17 cellular contexts compared by ENCODE assay signal in the genomic region with DNA sequence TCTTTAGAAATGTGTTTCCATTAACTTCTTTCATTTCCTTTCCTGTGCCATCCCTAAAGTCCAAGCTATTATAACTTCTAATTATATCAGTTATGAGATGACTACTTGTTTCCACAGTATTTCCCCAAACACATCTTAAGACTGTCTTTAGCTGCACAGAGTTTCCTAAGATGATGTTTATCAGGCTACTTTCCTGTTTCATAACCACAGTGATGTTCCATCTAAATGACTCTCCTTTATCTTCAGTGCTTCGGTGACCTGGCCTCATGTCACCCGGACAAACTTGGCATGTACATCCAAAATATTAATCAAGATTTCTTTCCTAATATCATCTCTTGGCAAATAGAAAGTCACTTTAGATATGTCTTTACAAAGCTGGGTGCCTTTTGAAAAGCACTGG. TPM values are rescaled to one million over a fixed set of nuclear protein-coding genes. Genes with fewer than 3 reads are reported as not detected.
DNase-seq lines count a peak whose midpoint lies in the region; ATAC-seq, FAIRE-seq and TF ChIP-seq lines count a peak whose summit lies in the region.
"Had no signal": no experiment of that assay in that cellular context is flagged by ENCODE, and none has a peak within 500 bp of the region (broad histone marks: within the 10 kb centered on the region; RNA-seq: fewer than 3 reads in every experiment).

No MANE protein-coding gene starts in this region.

- intact Hi-C loops in activated T-helper 2 cell treated with anti-CD3 and anti-CD28 coated beads, Interferon-gamma antibody, Interleukin-2, Interleukin-4, amounts not matched to agents 10 μg/mL and 5 μg/mL and 100 μg/mL, durations not matched to agents 14 hours and 24 hours and 36 hours (cut with micrococcal nuclease): loop anchor here (1.0 to 2.0 kb wide), 2 partner anchors 18 to 165 kb away; no protein-coding TSS in a partner anchor

- H3K36me3 ChIP-seq in upper lobe of left lung: no peaks in the 10 kb centered on the region
- no peaks in the 10 kb centered on the region for H3K36me3 ChIP-seq in endodermal cell (ENCODE audit: control insufficient read depth, insufficient read depth, low read length)
- H3K36me3 ChIP-seq: BE2C had no signal

- no peaks in the 10 kb centered on the region for H3K9me3 Mint-ChIP-seq in activated naive CD4-positive, alpha-beta T cell treated with anti-CD3 and anti-CD28 coated beads, Interleukin-2, amount 50 U/mL, for 72 hours
- H3K9me3 Mint-ChIP-seq in activated T-helper 2 cell treated with anti-CD3 and anti-CD28 coated beads, Interferon-gamma antibody, Interleukin-2, Interleukin-4, amounts not matched to agents 10 μg/mL and 5 μg/mL and 100 μg/mL, durations not matched to agents 14 hours and 24 hours and 36 hours: no peaks in the 10 kb centered on the region
- H3K9me3 Mint-ChIP-seq in endodermal cell: no peaks in the 10 kb centered on the region
- H3K9me3 Mint-ChIP-seq: brain; H9; stimulated activated memory B cell treated with anti-CD40 and anti-IgM and Interleukin-4, amounts not matched to agents 10 μg/mL and 1 μg/mL and 100 μg/mL, for 72 hours had no signal

- peak overlapping the region; percentile 19 for H3K4me3 Mint-ChIP-seq in activated T-helper 2 cell treated with anti-CD3 and anti-CD28 coated beads, Interferon-gamma antibody, Interleukin-2, Interleukin-4, amounts not matched to agents 10 μg/mL and 5 μg/mL and 100 μg/mL, durations not matched to agents 14 hours and 24 hours and 36 hours (ENCODE audit: low read depth)
- no peak overlapping the region for H3K4me3 Mint-ChIP-seq in endodermal cell
- H3K4me3 Mint-ChIP-seq: brain; H9; stimulated activated memory B cell treated with anti-CD40 and anti-IgM and Interleukin-4, amounts not matched to agents 10 μg/mL and 1 μg/mL and 100 μg/mL, for 72 hours had no signal

- peak overlapping the region in 2 of 4 donors; percentile 3 to 31 for H3K27ac ChIP-seq in upper lobe of left lung
- no peak overlapping the region for H3K27ac ChIP-seq in endodermal cell (ENCODE audit: low read depth, low read length)

- H3K4me3 ChIP-seq in upper lobe of left lung (no peak overlapping the region), endodermal cell (ENCODE audit: low read length) (no peak overlapping the region)

- H3K4me1 ChIP-seq in upper lobe of left lung: peaks cover 0 to 15% (median 10%) of the 10 kb centered on the region in 4 donors
- H3K4me1 ChIP-seq in endodermal cell (ENCODE audit: control insufficient read depth, insufficient read depth, low read length): no peaks in the 10 kb centered on the region
- H3K4me1 ChIP-seq: BE2C had no signal

- H3K36me3 Mint-ChIP-seq in activated naive CD4-positive, alpha-beta T cell treated with anti-CD3 and anti-CD28 coated beads, Interleukin-2, amount 50 U/mL, for 72 hours: no peaks in the 10 kb centered on the region
- H3K36me3 Mint-ChIP-seq in activated T-helper 2 cell treated with anti-CD3 and anti-CD28 coated beads, Interferon-gamma antibody, Interleukin-2, Interleukin-4, amounts not matched to agents 10 μg/mL and 5 μg/mL and 100 μg/mL, durations not matched to agents 14 hours and 24 hours and 36 hours (ENCODE audit: low read depth): peaks cover 6% of the 10 kb centered on the region
- no peaks in the 10 kb centered on the region for H3K36me3 Mint-ChIP-seq in endodermal cell (ENCODE audit: low read depth)
- H3K36me3 Mint-ChIP-seq: brain; stimulated activated memory B cell treated with anti-CD40 and anti-IgM and Interleukin-4, amounts not matched to agents 10 μg/mL and 1 μg/mL and 100 μg/mL, for 72 hours had no signal

- TF ChIP-seq EP300 in upper lobe of left lung (IDR thresholded peaks at IDR 0.05): peak in 1 of 4 donors; percentile 72

- H3K4me1 Mint-ChIP-seq in activated T-helper 2 cell treated with anti-CD3 and anti-CD28 coated beads, Interferon-gamma antibody, Interleukin-2, Interleukin-4, amounts not matched to agents 10 μg/mL and 5 μg/mL and 100 μg/mL, durations not matched to agents 14 hours and 24 hours and 36 hours (ENCODE audit: low read depth): peaks cover 71% of the 10 kb centered on the region
- H3K4me1 Mint-ChIP-seq in endodermal cell: no peaks in the 10 kb centered on the region
- H3K4me1 Mint-ChIP-seq: stimulated activated memory B cell treated with anti-CD40 and anti-IgM and Interleukin-4, amounts not matched to agents 10 μg/mL and 1 μg/mL and 100 μg/mL, for 72 hours had no signal

- no peak for TF ChIP-seq CTCF in upper lobe of left lung (IDR thresholded peaks at IDR 0.05)
- TF ChIP-seq CTCF in endodermal cell (conservative IDR thresholded peaks at IDR 0.05): no peak

- WGBS in upper lobe of left lung, 2 donors: 34 to 36% methylated on average over 2 of the region's 2 CpGs
- 92 to 95% methylated on average over 2 of the region's 2 CpGs for WGBS in endodermal cell (ENCODE audit: insufficient coverage in 1 of 2, insufficient read length in 1 of 2), 2 experiments

- ATAC-seq in activated naive CD4-positive, alpha-beta T cell treated with anti-CD3 and anti-CD28 coated beads, Interleukin-2, amount 50 U/mL, for 72 hours: peak; percentile 63 to 67
- ATAC-seq in upper lobe of left lung (ENCODE audit: low FRiP score in 2 of 2) (peak; percentile 13 to 56), HG02981 (IDR thresholded peaks at IDR 0.05; ENCODE audit: unreplicated experiment) (no peak)
- ATAC-seq: stimulated activated memory B cell treated with anti-CD40 and anti-IgM and Interleukin-4, amounts not matched to agents 10 μg/mL and 1 μg/mL and 100 μg/mL, for 72 hours had no signal

- no peaks in the 10 kb centered on the region for H3K9me3 ChIP-seq in upper lobe of left lung
- no peaks in the 10 kb centered on the region for H3K9me3 ChIP-seq in endodermal cell (ENCODE audit: control insufficient read depth, low read length)
- H3K9me3 ChIP-seq: BE2C had no signal

- TF ChIP-seq POLR2A in upper lobe of left lung (IDR thresholded peaks at IDR 0.05) (no peak), GM12891 (IDR thresholded peaks at IDR 0.05; ENCODE audit: low read depth, low read length) (no peak)

- H3K27me3 Mint-ChIP-seq in activated T-helper 2 cell treated with anti-CD3 and anti-CD28 coated beads, Interferon-gamma antibody, Interleukin-2, Interleukin-4, amounts not matched to agents 10 μg/mL and 5 μg/mL and 100 μg/mL, durations not matched to agents 14 hours and 24 hours and 36 hours (ENCODE audit: low read depth): no peaks in the 10 kb centered on the region
- H3K27me3 Mint-ChIP-seq in endodermal cell (ENCODE audit: insufficient read depth): peaks cover 24% of the 10 kb centered on the region

- FAIRE-seq in GM12891 (lab: Jason Lieb, UNC): no peak

- peak overlapping the region; percentile 67 to 84 for H3K27ac Mint-ChIP-seq in activated naive CD4-positive, alpha-beta T cell treated with anti-CD3 and anti-CD28 coated beads, Interleukin-2, amount 50 U/mL, for 72 hours
- peak overlapping the region; percentile 84 for H3K27ac Mint-ChIP-seq in activated T-helper 2 cell treated with anti-CD3 and anti-CD28 coated beads, Interferon-gamma antibody, Interleukin-2, Interleukin-4, amounts not matched to agents 10 μg/mL and 5 μg/mL and 100 μg/mL, durations not matched to agents 14 hours and 24 hours and 36 hours
- no peak overlapping the region for H3K27ac Mint-ChIP-seq in endodermal cell
- H3K27ac Mint-ChIP-seq: H9; stimulated activated memory B cell treated with anti-CD40 and anti-IgM and Interleukin-4, amounts not matched to agents 10 μg/mL and 1 μg/mL and 100 μg/mL, for 72 hours had no signal

- DNase-seq in activated naive CD4-positive, alpha-beta T cell treated with anti-CD3 and anti-CD28 coated beads, Interleukin-2, amount 50 U/mL, for 72 hours (ENCODE audit: low spot score in 2 of 2): no peak
- DNase-seq in activated naive CD4-positive, alpha-beta T cell treated with anti-CD3 and anti-CD28 coated beads, Interleukin-2, amount 50 U/mL, for 16 hours: no peak
- no peak for DNase-seq in activated T-helper 2 cell treated with anti-CD3 and anti-CD28 coated beads, Interferon-gamma antibody, Interleukin-2, Interleukin-4, amounts not matched to agents 10 μg/mL and 5 μg/mL and 100 μg/mL, durations not matched to agents 14 hours and 24 hours and 36 hours (ENCODE audit: low spot score)
- DNase-seq in iris pigment epithelial cell (ENCODE audit: low read depth) (peak; percentile 67), upper lobe of left lung (no peak), GM12891 (ENCODE audit: insufficient read length, low spot score) (no peak), endodermal cell (no peak)
- DNase-seq: BE2C, H9, MV-4-11, NCI-H2171 had no signal

- no peak overlapping the region for H3K9ac ChIP-seq in endodermal cell (ENCODE audit: extremely low read depth, low read length, poor library complexity, severe bottlenecking)

- no peaks in the 10 kb centered on the region for H3K27me3 ChIP-seq in upper lobe of left lung
- H3K27me3 ChIP-seq in endodermal cell (ENCODE audit: control insufficient read depth, insufficient read depth, low read length, poor library complexity, severe bottlenecking): peaks cover 32% of the 10 kb centered on the region
- H3K27me3 ChIP-seq: BE2C had no signal

RNA-seq across cellular contexts. Expression of a gene that starts 18.5 kb away (rescaled TPM):
- not detected for total RNA-seq in activated naive CD4-positive, alpha-beta T cell treated with anti-CD3 and anti-CD28 coated beads, Interleukin-2, amount 50 U/mL, for 72 hours
- 0.34 TPM in 1 of 2 replicates, not detected in the other for total RNA-seq in activated T-helper 2 cell treated with anti-CD3 and anti-CD28 coated beads, Interferon-gamma antibody, Interleukin-2, Interleukin-4, amounts not matched to agents 10 μg/mL and 5 μg/mL and 100 μg/mL, durations not matched to agents 14 hours and 24 hours and 36 hours
- total RNA-seq in upper lobe of left lung (not detected), endodermal cell (not detected)
- polyA plus RNA-seq in GM12891 (2012; ENCODE audit: low read depth, missing spikeins): 0.08 TPM
- polyA plus RNA-seq in endodermal cell (2013, experiment 1 of 2): not detected
- not detected for polyA plus RNA-seq in endodermal cell (2013, experiment 2 of 2)
- total RNA-seq: H9, HT-29, mesenteric fat pad, posterior vena cava had no signal

RNA-seq across cellular contexts. Expression of a gene that starts 51.8 kb away (rescaled TPM):
- 10 to 100 TPM; 16.4 to 26.9 TPM for total RNA-seq in activated naive CD4-positive, alpha-beta T cell treated with anti-CD3 and anti-CD28 coated beads, Interleukin-2, amount 50 U/mL, for 72 hours
- 21.0 and 24.3 TPM in 2 replicates for total RNA-seq in activated T-helper 2 cell treated with anti-CD3 and anti-CD28 coated beads, Interferon-gamma antibody, Interleukin-2, Interleukin-4, amounts not matched to agents 10 μg/mL and 5 μg/mL and 100 μg/mL, durations not matched to agents 14 hours and 24 hours and 36 hours
- total RNA-seq in upper lobe of left lung: 10 to 100 TPM; 12.5 to 48.6 (median 21.0) TPM
- polyA plus RNA-seq in GM12891 (2012; ENCODE audit: low read depth, missing spikeins): 3.6 TPM
- 10 to 100 TPM; 27.7 to 40.2 TPM for total RNA-seq in endodermal cell
- 33.9 TPM for polyA plus RNA-seq in endodermal cell (2013, experiment 1 of 2)
- 27.7 TPM for polyA plus RNA-seq in endodermal cell (2013, experiment 2 of 2)

RNA-seq across cellular contexts. Expression of a gene that starts 51.9 kb away (rescaled TPM):
- 1 to 10 TPM; 1.3 to 6.3 TPM for total RNA-seq in activated naive CD4-positive, alpha-beta T cell treated with anti-CD3 and anti-CD28 coated beads, Interleukin-2, amount 50 U/mL, for 72 hours
- total RNA-seq in activated T-helper 2 cell treated with anti-CD3 and anti-CD28 coated beads, Interferon-gamma antibody, Interleukin-2, Interleukin-4, amounts not matched to agents 10 μg/mL and 5 μg/mL and 100 μg/mL, durations not matched to agents 14 hours and 24 hours and 36 hours: 1.1 and 3.1 TPM in 2 replicates
- total RNA-seq in upper lobe of left lung (10 to 100 TPM in 3 of 6 donors, 1 to 10 TPM in 3; 3.1 to 14.0 (median 10.4) TPM), endodermal cell (10 to 100 TPM; 21.0 to 24.3 TPM)
- 2.1 TPM for polyA plus RNA-seq in GM12891 (2012; ENCODE audit: low read depth, missing spikeins)
- polyA plus RNA-seq in endodermal cell (2013, experiment 1 of 2): 28.3 TPM
- 27.9 TPM for polyA plus RNA-seq in endodermal cell (2013, experiment 2 of 2)
